In genomic region chr15:100084042-100084821, GRCh38 we compare ENCODE assay signal across 7 cellular contexts.
DNase-seq lines count a peak whose midpoint lies in the region; ATAC-seq and TF ChIP-seq lines count a peak whose summit lies in the region.
"Not testable (repeated sequence)": the region's sequence is repeated elsewhere in the genome, so short reads cannot be mapped to it uniquely, and the experiment has no call there.

No MANE protein-coding gene starts in this region.

- not testable (repeated sequence) for TF ChIP-seq POLR2A in body of pancreas (IDR thresholded peaks at IDR 0.05); sigmoid colon (IDR thresholded peaks at IDR 0.05)

- WGBS in body of pancreas, 2 donors: 80 to 89% methylated on average over 15 to 16 of the region's 17 CpGs
- WGBS in lung, 2 donors: 84 to 86% methylated on average over 17 of the region's 17 CpGs
- 88% methylated on average over 17 of the region's 17 CpGs for WGBS in sigmoid colon, 2 donors

- intact Hi-C loops in activated CD4-positive, alpha-beta T cell treated with anti-CD3 and anti-CD28 coated beads, Interleukin-2, amount 10 ng/mL, durations not matched to agents 24 days and 14 days (cut with micrococcal nuclease); body of pancreas (cut with DNase I); sigmoid colon (cut with DNase I): not testable (repeated sequence)

- not testable (repeated sequence) for H3K27me3 ChIP-seq in BLaER1; HUES6 (ENCODE audit: control insufficient read depth, insufficient read depth, low read length); body of pancreas; lung (ENCODE audit: control insufficient read depth, insufficient read depth); sigmoid colon

- not testable (repeated sequence) for H3K27me3 Mint-ChIP-seq in activated CD4-positive, alpha-beta T cell treated with anti-CD3 and anti-CD28 coated beads, Interleukin-2, amount 10 ng/mL, durations not matched to agents 24 days and 14 days; osteocyte (ENCODE audit: unreplicated experiment)

- H3K4me1 Mint-ChIP-seq in activated CD4-positive, alpha-beta T cell treated with anti-CD3 and anti-CD28 coated beads, Interleukin-2, amount 10 ng/mL, durations not matched to agents 24 days and 14 days; osteocyte (ENCODE audit: unreplicated experiment): not testable (repeated sequence)

- not testable (repeated sequence) for H4K20me1 ChIP-seq in BLaER1

- H3K9ac ChIP-seq in BLaER1; HUES6 (ENCODE audit: low read length): not testable (repeated sequence)

- peaks cover 18% of the 10 kb centered on the region for H3K4me1 ChIP-seq in BLaER1
- not testable (repeated sequence) for H3K4me1 ChIP-seq in HUES6 (ENCODE audit: control insufficient read depth, insufficient read depth, low read length); lung (ENCODE audit: control insufficient read depth in 2 of 2, insufficient read depth in 2 of 2, low read length in 2 of 2); sigmoid colon
- H3K4me1 ChIP-seq in body of pancreas: peaks cover 55% of the 10 kb centered on the region

- not testable (repeated sequence) for H3K4me3 ChIP-seq in BLaER1, body of pancreas, lung, sigmoid colon
- peak overlapping the region; percentile 38; the same call in 1 of the 2 replicates for H3K4me3 ChIP-seq in HUES6 (ENCODE audit: low read depth, low read length)

- TF ChIP-seq CTCF in body of pancreas (IDR thresholded peaks at IDR 0.05); lung (IDR thresholded peaks at IDR 0.05; ENCODE audit: control extremely low read depth, extremely low read depth); osteocyte (IDR thresholded peaks at IDR 0.05); sigmoid colon (IDR thresholded peaks at IDR 0.05): not testable (repeated sequence)

- not testable (repeated sequence) for ATAC-seq in body of pancreas; lung (ENCODE audit: insufficient read depth, low FRiP score)

- H3K9me3 ChIP-seq in BLaER1; HUES6 (ENCODE audit: control insufficient read depth, insufficient read depth, low read depth, low read length); body of pancreas; lung (ENCODE audit: control insufficient read depth in 2 of 2, insufficient read depth in 1 of 2, low read length in 1 of 2); sigmoid colon: not testable (repeated sequence)

- H3K36me3 Mint-ChIP-seq in activated CD4-positive, alpha-beta T cell treated with anti-CD3 and anti-CD28 coated beads, Interleukin-2, amount 10 ng/mL, durations not matched to agents 24 days and 14 days (ENCODE audit: low read depth); osteocyte (ENCODE audit: unreplicated experiment): not testable (repeated sequence)

- TF ChIP-seq EP300 in sigmoid colon (IDR thresholded peaks at IDR 0.05): not testable (repeated sequence)

- peak overlapping the region; percentile 42; the same call in 1 of the 2 replicates for H3K4me2 ChIP-seq in BLaER1

- not testable (repeated sequence) for H3K9me3 Mint-ChIP-seq in activated CD4-positive, alpha-beta T cell treated with anti-CD3 and anti-CD28 coated beads, Interleukin-2, amount 10 ng/mL, durations not matched to agents 24 days and 14 days; osteocyte (ENCODE audit: unreplicated experiment)

- H3K36me3 ChIP-seq in BLaER1; HUES6 (ENCODE audit: control insufficient read depth, insufficient read depth, low read length); body of pancreas (replicated peaks in 1 of 2; ENCODE audit: insufficient read depth in 1 of 2, low read depth in 2 of 2); lung (ENCODE audit: control insufficient read depth in 2 of 2, insufficient read depth in 2 of 2, low read length in 2 of 2); sigmoid colon: not testable (repeated sequence)

- peak; percentile 41 for DNase-seq in activated CD4-positive, alpha-beta T cell treated with anti-CD3 and anti-CD28 coated beads, Interleukin-2, amount 10 ng/mL, durations not matched to agents 24 days and 14 days
- not testable (repeated sequence) for DNase-seq in body of pancreas
- DNase-seq in lung (ENCODE audit: low spot score) (peak; percentile 13), osteocyte (ENCODE audit: extremely low spot score, unreplicated experiment) (peak; percentile 72), sigmoid colon (peak; percentile 47)

- H3K27ac Mint-ChIP-seq in activated CD4-positive, alpha-beta T cell treated with anti-CD3 and anti-CD28 coated beads, Interleukin-2, amount 10 ng/mL, durations not matched to agents 24 days and 14 days; osteocyte (ENCODE audit: unreplicated experiment): not testable (repeated sequence)

- not testable (repeated sequence) for H3K4me3 Mint-ChIP-seq in activated CD4-positive, alpha-beta T cell treated with anti-CD3 and anti-CD28 coated beads, Interleukin-2, amount 10 ng/mL, durations not matched to agents 24 days and 14 days; osteocyte (ENCODE audit: unreplicated experiment)

- H3K27ac ChIP-seq in BLaER1; HUES6 (ENCODE audit: low read depth, low read length); lung (ENCODE audit: low read depth in 1 of 2, low read length in 1 of 2); sigmoid colon: not testable (repeated sequence)
- H3K27ac ChIP-seq in body of pancreas: peak overlapping the region; percentile 73 to 81 (median 75)
